8 cellular contexts compared by ENCODE assay signal in the genomic region with DNA sequence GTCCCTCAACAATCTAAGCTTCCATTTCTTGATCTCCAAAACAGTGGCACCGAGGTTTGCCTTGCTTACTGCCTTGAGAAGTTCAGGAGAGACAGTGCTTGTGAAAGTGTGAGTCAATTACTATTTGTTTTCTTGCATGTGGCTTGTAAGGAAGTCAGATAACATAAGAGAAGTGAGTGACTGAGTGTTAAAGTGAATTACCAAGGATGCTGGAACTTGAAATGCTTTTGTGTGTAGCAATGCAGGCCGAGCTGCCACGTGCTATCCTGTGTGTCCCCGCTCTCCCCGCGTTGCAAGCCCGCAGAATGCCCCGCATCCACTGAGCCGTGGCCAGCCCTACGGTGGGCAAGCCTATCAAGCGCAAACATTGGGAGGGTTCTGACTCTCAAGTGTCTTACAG.
DNase-seq lines count a peak whose midpoint lies in the region; ATAC-seq, FAIRE-seq and TF ChIP-seq lines count a peak whose summit lies in the region.

No MANE protein-coding gene starts in this region.

- CTCF ChIA-PET in endothelial cell of umbilical vein (lab: Charles Lee), result interaction anchor here (0.5 to 3.1 kb wide), 52 partner anchors 10 to 1523 kb away, joined by 3 to 47 read pairs (median 5); partner anchors contain the start of gene NRP1

- no peak overlapping the region for H3K4me3 Mint-ChIP-seq in activated naive CD4-positive, alpha-beta T cell treated with anti-CD3 and anti-CD28 coated beads, Interleukin-2, amount 50 U/mL, for 24 hours
- H3K4me3 Mint-ChIP-seq in stimulated activated memory B cell treated with anti-CD40 and anti-IgM and Interleukin-4, amounts not matched to agents 10 μg/mL and 1 μg/mL and 100 μg/mL, for 72 hours, result no peak overlapping the region

- no peaks in the 10 kb centered on the region for H3K36me3 ChIP-seq in endothelial cell of umbilical vein (ENCODE audit: control insufficient read depth in 2 of 2, extremely low read depth in 1 of 2, insufficient read depth in 2 of 2, low read length in 2 of 2)

- peaks cover 3% of the 10 kb centered on the region for H3K4me1 ChIP-seq in endothelial cell of umbilical vein (ENCODE audit: control insufficient read depth, extremely low read depth, insufficient read depth, low read length)

- BruUV-seq in endothelial cell of umbilical vein (replicated peaks; lab: Mats Ljungman, UMichigan), result no TSS peak

- no peak for TF ChIP-seq CTCF in endothelial cell of umbilical vein (IDR thresholded peaks at IDR 0.05; ENCODE audit: extremely low read depth in 1 of 2, insufficient read depth in 1 of 2, low read depth in 1 of 2, low read length in 2 of 2)

- intact Hi-C loops in endothelial cell of umbilical vein (cut with micrococcal nuclease), result loop anchor here (1.0 to 5.0 kb wide), 5 partner anchors 42 to 1522 kb away; partner anchors contain the start of gene NRP1

- H3K27me3 ChIP-seq in endothelial cell of umbilical vein (ENCODE audit: control insufficient read depth in 2 of 2, insufficient read depth in 2 of 2, low read length in 2 of 2), result peaks cover 0 to under 1% of the 10 kb centered on the region in 2 experiments

- no peak overlapping the region for H3K27ac ChIP-seq in endothelial cell of umbilical vein (ENCODE audit: insufficient read depth, low read depth, low read length)

- no peaks in the 10 kb centered on the region for H3K9me1 ChIP-seq in endothelial cell of umbilical vein (replicated peaks; ENCODE audit: control insufficient read depth, extremely low read depth, insufficient read depth, low read length)

- FAIRE-seq in RCC 7860 (lab: Jason Lieb, UNC) (peak; percentile 56), endothelial cell of umbilical vein (lab: Jason Lieb, UNC) (peak; percentile 55)

- H3K79me2 ChIP-seq in endothelial cell of umbilical vein (ENCODE audit: control insufficient read depth, insufficient read depth, low read length), result no peaks in the 10 kb centered on the region

- peak overlapping the region; percentile 35 for H3K27ac Mint-ChIP-seq in activated naive CD4-positive, alpha-beta T cell treated with anti-CD3 and anti-CD28 coated beads, Interleukin-2, amount 50 U/mL, for 24 hours
- peak overlapping the region; percentile 75 for H3K27ac Mint-ChIP-seq in stimulated activated memory B cell treated with anti-CD40 and anti-IgM and Interleukin-4, amounts not matched to agents 10 μg/mL and 1 μg/mL and 100 μg/mL, for 72 hours

- no peak overlapping the region for H3K4me2 ChIP-seq in endothelial cell of umbilical vein (ENCODE audit: insufficient read depth, low read length)

- H3K9me3 ChIP-seq in endothelial cell of umbilical vein (replicated peaks; ENCODE audit: control insufficient read depth, insufficient read depth, low read length), result no peaks in the 10 kb centered on the region

- H3K9ac ChIP-seq in endothelial cell of umbilical vein (replicated peaks; ENCODE audit: extremely low read depth, insufficient read depth, low read length), result no peak overlapping the region

- H3K4me1 Mint-ChIP-seq in activated naive CD4-positive, alpha-beta T cell treated with anti-CD3 and anti-CD28 coated beads, Interleukin-2, amount 50 U/mL, for 24 hours, result peaks cover 67% of the 10 kb centered on the region
- H3K4me1 Mint-ChIP-seq in stimulated activated memory B cell treated with anti-CD40 and anti-IgM and Interleukin-4, amounts not matched to agents 10 μg/mL and 1 μg/mL and 100 μg/mL, for 72 hours, result peaks cover 48% of the 10 kb centered on the region

- no peak for DNase-seq in activated naive CD4-positive, alpha-beta T cell (lab: John Stamatoyannopoulos, UW)
- DNase-seq in RCC 7860 (ENCODE audit: low spot score), result peak; percentile 55
- peak; percentile 3 for DNase-seq in endothelial cell of umbilical vein (ENCODE audit: low read depth, low spot score)
- DNase-seq in inferior parietal cortex (ENCODE audit: extremely low spot score), result no peak

- no peaks in the 10 kb centered on the region for H3K27me3 Mint-ChIP-seq in activated naive CD4-positive, alpha-beta T cell treated with anti-CD3 and anti-CD28 coated beads, Interleukin-2, amount 50 U/mL, for 24 hours
- no peaks in the 10 kb centered on the region for H3K27me3 Mint-ChIP-seq in stimulated activated memory B cell treated with anti-CD40 and anti-IgM and Interleukin-4, amounts not matched to agents 10 μg/mL and 1 μg/mL and 100 μg/mL, for 72 hours

- no peak for TF ChIP-seq POLR2A in endothelial cell of umbilical vein (IDR thresholded peaks at IDR 0.05; ENCODE audit: low read depth, low read length)

- H3K36me3 Mint-ChIP-seq in activated naive CD4-positive, alpha-beta T cell treated with anti-CD3 and anti-CD28 coated beads, Interleukin-2, amount 50 U/mL, for 24 hours, result no peaks in the 10 kb centered on the region
- peaks cover 3% of the 10 kb centered on the region for H3K36me3 Mint-ChIP-seq in stimulated activated memory B cell treated with anti-CD40 and anti-IgM and Interleukin-4, amounts not matched to agents 10 μg/mL and 1 μg/mL and 100 μg/mL, for 72 hours

- POLR2A ChIA-PET in endothelial cell of umbilical vein (lab: Charles Lee), result no interaction called here

- H3K4me3 ChIP-seq in endothelial cell of umbilical vein (replicated peaks in 1 of 3; ENCODE audit: insufficient read depth in 1 of 3, low read depth in 1 of 3, low read length in 3 of 3), result no peak overlapping the region

- dilution Hi-C loops in endothelial cell of umbilical vein (cut with MboI; ENCODE audit: extremely low pct_ligation_motif_present, low sequenced_read_pairs), result no loop called here

- H3K9me3 Mint-ChIP-seq in activated naive CD4-positive, alpha-beta T cell treated with anti-CD3 and anti-CD28 coated beads, Interleukin-2, amount 50 U/mL, for 24 hours, result no peaks in the 10 kb centered on the region
- H3K9me3 Mint-ChIP-seq in stimulated activated memory B cell treated with anti-CD40 and anti-IgM and Interleukin-4, amounts not matched to agents 10 μg/mL and 1 μg/mL and 100 μg/mL, for 72 hours, result no peaks in the 10 kb centered on the region

- no peak overlapping the region for H2AFZ ChIP-seq in endothelial cell of umbilical vein (ENCODE audit: low read depth, low read length)

- no peaks in the 10 kb centered on the region for H4K20me1 ChIP-seq in endothelial cell of umbilical vein (replicated peaks; ENCODE audit: control insufficient read depth, extremely low read depth, insufficient read depth, low read length)

- no peak for ATAC-seq in stimulated activated memory B cell treated with anti-CD40 and anti-IgM and Interleukin-4, amounts not matched to agents 10 μg/mL and 1 μg/mL and 100 μg/mL, for 72 hours
- ATAC-seq in HG03139 (IDR thresholded peaks at IDR 0.05; ENCODE audit: unreplicated experiment) (no peak), HG02884 (IDR thresholded peaks at IDR 0.05; ENCODE audit: unreplicated experiment) (no peak)

TF ChIP-seq in endothelial cell of umbilical vein, 7 proteins besides CTCF, POLR2A, EP300 and RAD21:
- no peak for TF ChIP-seq MYC (IDR thresholded peaks at IDR 0.05; ENCODE audit: low read depth, low read length)
- TF ChIP-seq FOS (IDR thresholded peaks at IDR 0.05; ENCODE audit: borderline replicate concordance, insufficient read depth, low read length), result no peak
- peak; percentile 10 for TF ChIP-seq GATA2 (IDR thresholded peaks at IDR 0.05; ENCODE audit: insufficient read depth, insufficient read length, low read depth, low read length)
- TF ChIP-seq JUN (IDR thresholded peaks at IDR 0.05; ENCODE audit: borderline replicate concordance, insufficient read depth, insufficient read length, low read depth), result no peak
- TF ChIP-seq POLR2AphosphoS5 (IDR thresholded peaks at IDR 0.05; ENCODE audit: insufficient read depth, low read depth, low read length), result no peak
- no peak for TF ChIP-seq EZH2 (IDR thresholded peaks at IDR 0.05; ENCODE audit: borderline replicate concordance, low read depth, low read length, severe bottlenecking)
TF ChIP-seq in endothelial cell of umbilical vein: peak in this region for 1.

Comparison
In these comparisons a context has a peak if more than half of its experiments do, and no peak if none do; other contexts are left out.
1. DNase-seq: peak in RCC 7860 (single experiment) and endothelial cell of umbilical vein (single experiment); none in activated naive CD4-positive, alpha-beta T cell (0 of 4) and inferior parietal cortex (single experiment).